In the genomic region with DNA sequence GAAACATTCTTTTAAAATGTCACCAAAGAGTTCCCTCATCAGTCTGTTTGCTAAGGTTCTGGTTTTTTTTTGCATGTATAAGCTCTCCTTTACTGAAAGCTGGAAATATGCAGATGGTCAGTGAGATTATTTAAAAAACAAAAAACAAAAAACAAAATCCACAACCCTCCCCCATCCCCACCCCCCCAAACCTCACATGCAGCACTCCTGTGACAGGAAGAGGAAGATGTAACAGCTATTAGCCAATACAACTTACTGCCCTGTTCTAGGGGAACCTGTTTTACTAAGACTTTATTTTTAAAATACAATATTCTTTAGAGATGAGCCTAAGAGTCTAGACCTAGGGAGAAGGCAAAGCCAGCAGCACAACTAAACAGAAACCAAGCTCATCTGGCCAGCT, we compare ENCODE assay signal across 16 cellular contexts. TPM values are rescaled to one million over a fixed set of nuclear protein-coding genes. Genes with fewer than 3 reads are reported as not detected.
DNase-seq lines count a peak whose midpoint lies in the region; ATAC-seq and TF ChIP-seq lines count a peak whose summit lies in the region.
"Had no signal": no experiment of that assay in that cellular context is flagged by ENCODE, and none has a peak within 500 bp of the region (broad histone marks: within the 10 kb centered on the region; RNA-seq: fewer than 3 reads in every experiment).

No MANE protein-coding gene starts in this region.

- DNase-seq in right atrium auricular region (ENCODE audit: low spot score): no peak
- DNase-seq in cardiac septum (ENCODE audit: low spot score): no peak
- DNase-seq in activated CD8-positive, alpha-beta T cell treated with anti-CD3 and anti-CD28 coated beads, Interleukin-2, amount 10 ng/mL, durations not matched to agents 7 days and 5 days: no peak
- no peak for DNase-seq in left lung
- DNase-seq in ureter (ENCODE audit: low spot score): peak; percentile 1
- no peak for DNase-seq in activated naive CD4-positive, alpha-beta T cell treated with anti-CD3 and anti-CD28 coated beads, Interleukin-2, amount 50 U/mL, for 16 hours
- no peak for DNase-seq in activated naive CD4-positive, alpha-beta T cell treated with Interleukin-2 at 50 U/mL for 16 hours
- DNase-seq: activated CD4-positive, alpha-beta T cell treated with anti-CD3 and anti-CD28 coated beads, Interleukin-2, amount 50 U/mL, for 4 hours; Calu3; HFFc6; NCI-H1048; NCI-H2081; NK-92 treated with Interleukin-12 subunit alpha and Interleukin-12 subunit beta, amount 100 ng/mL, for 24 hours; retina; RPMI8226; SW 1271 had no signal

- no peaks in the 10 kb centered on the region for H3K27me3 ChIP-seq in right atrium auricular region
- H3K27me3 ChIP-seq in left lung: no peaks in the 10 kb centered on the region

- H3K27ac ChIP-seq in right atrium auricular region (peak overlapping the region; percentile 21 to 40), left lung (peak overlapping the region; percentile 53 to 94)

- peak overlapping the region; percentile 31 for H3K27ac Mint-ChIP-seq in activated CD8-positive, alpha-beta T cell treated with anti-CD3 and anti-CD28 coated beads, Interleukin-2, amount 10 ng/mL, durations not matched to agents 7 days and 5 days
- H3K27ac Mint-ChIP-seq: HFFc6 had no signal

- H3K9me3 Mint-ChIP-seq in activated CD8-positive, alpha-beta T cell treated with anti-CD3 and anti-CD28 coated beads, Interleukin-2, amount 10 ng/mL, durations not matched to agents 7 days and 5 days (ENCODE audit: insufficient read depth): no peaks in the 10 kb centered on the region
- H3K9me3 Mint-ChIP-seq: HFFc6 had no signal

- no peak overlapping the region for H3K4me3 Mint-ChIP-seq in activated CD8-positive, alpha-beta T cell treated with anti-CD3 and anti-CD28 coated beads, Interleukin-2, amount 10 ng/mL, durations not matched to agents 7 days and 5 days
- H3K4me3 Mint-ChIP-seq: HFFc6 had no signal

- peaks cover 75% of the 10 kb centered on the region for H3K36me3 ChIP-seq in right atrium auricular region
- peaks cover 0 to 74% of the 10 kb centered on the region in 2 donors for H3K36me3 ChIP-seq in left lung

- POLR2A ChIA-PET in activated CD8-positive, alpha-beta T cell treated with anti-CD3 and anti-CD28 coated beads, Interleukin-2, amount 10 ng/mL, durations not matched to agents 7 days and 5 days (lab: Charles Lee): no interaction called here

- CTCF ChIA-PET in activated CD8-positive, alpha-beta T cell treated with anti-CD3 and anti-CD28 coated beads, Interleukin-2, amount 10 ng/mL, durations not matched to agents 7 days and 5 days (lab: Charles Lee): interaction anchor here (1.1 to 6.4 kb wide), 5 partner anchors 10 to 95 kb away, joined by 3 to 75 read pairs (median 33); no protein-coding TSS in a partner anchor

- H3K4me3 ChIP-seq in right atrium auricular region (no peak overlapping the region), left lung (peak overlapping the region in 1 of 2 donors; percentile 23)

- ATAC-seq in activated CD8-positive, alpha-beta T cell treated with anti-CD3 and anti-CD28 coated beads, Interleukin-2, amount 10 ng/mL, durations not matched to agents 7 days and 5 days: no peak
- peak; percentile 14 for ATAC-seq in left lung

- no peaks in the 10 kb centered on the region for H3K9me3 ChIP-seq in right atrium auricular region
- H3K9me3 ChIP-seq in left lung: no peaks in the 10 kb centered on the region

- H3K36me3 Mint-ChIP-seq in activated CD8-positive, alpha-beta T cell treated with anti-CD3 and anti-CD28 coated beads, Interleukin-2, amount 10 ng/mL, durations not matched to agents 7 days and 5 days (ENCODE audit: low read depth): peaks cover 71% of the 10 kb centered on the region

- TF ChIP-seq CTCF in right atrium auricular region (IDR thresholded peaks at IDR 0.05) (no peak), left lung (IDR thresholded peaks at IDR 0.05) (no peak)

- H3K27me3 Mint-ChIP-seq in activated CD8-positive, alpha-beta T cell treated with anti-CD3 and anti-CD28 coated beads, Interleukin-2, amount 10 ng/mL, durations not matched to agents 7 days and 5 days (ENCODE audit: low read depth): no peaks in the 10 kb centered on the region

- H3K4me1 ChIP-seq in right atrium auricular region (peaks cover 0 to 19% of the 10 kb centered on the region in 2 donors), left lung (peaks cover 6 to 58% of the 10 kb centered on the region in 2 donors)

- H3K4me1 Mint-ChIP-seq in activated CD8-positive, alpha-beta T cell treated with anti-CD3 and anti-CD28 coated beads, Interleukin-2, amount 10 ng/mL, durations not matched to agents 7 days and 5 days (ENCODE audit: low read depth): peaks cover 45% of the 10 kb centered on the region

- intact Hi-C loops in cardiac septum (cut with DNase I) (loop anchor here (5.0 kb wide), 1 partner anchor 41 kb away; a partner anchor contains a TSS), left lung (cut with DNase I) (no loop called here)

RNA-seq across cellular contexts. Expression of a gene that starts 39.5 kb away (rescaled TPM):
- total RNA-seq in right atrium auricular region (10 to 100 TPM; 60.9 to 69.2 TPM), cardiac septum (180 TPM), left lung (100 to 1,000 TPM; 111 to 127 TPM), ureter (169 TPM)
- total RNA-seq in activated CD8-positive, alpha-beta T cell treated with anti-CD3 and anti-CD28 coated beads, Interleukin-2, amount 10 ng/mL, durations not matched to agents 7 days and 5 days: 100 to 1,000 TPM; 227 TPM
